Comparison of ENCODE assay signal across 14 cellular contexts in genomic region chr10:4281207-4281825, GRCh38.
DNase-seq lines count a peak whose midpoint lies in the region; ATAC-seq and TF ChIP-seq lines count a peak whose summit lies in the region.
"Had no signal": no experiment of that assay in that cellular context is flagged by ENCODE, and none has a peak within 500 bp of the region (broad histone marks: within the 10 kb centered on the region; RNA-seq: fewer than 3 reads in every experiment).

No MANE protein-coding gene starts in this region.

- H3K9me3 ChIP-seq in Panc1 (ENCODE audit: control insufficient read depth, insufficient read depth, low read depth, low read length) = peaks cover 3% of the 10 kb centered on the region; the same call in 1 of the 2 replicates
- H3K9me3 ChIP-seq in effector memory CD4-positive, alpha-beta T cell (ENCODE audit: control insufficient read depth, low read length) = no peaks in the 10 kb centered on the region
- H3K9me3 ChIP-seq: neutrophil had no signal

- no peaks in the 10 kb centered on the region for H3K27me3 ChIP-seq in Panc1 (ENCODE audit: control insufficient read depth, insufficient read depth, low read length)
- no peaks in the 10 kb centered on the region for H3K27me3 ChIP-seq in effector memory CD4-positive, alpha-beta T cell (replicated peaks; ENCODE audit: control insufficient read depth, insufficient read depth, low read length, poor library complexity, severe bottlenecking)
- H3K27me3 ChIP-seq: neutrophil had no signal

- H3K4me3 ChIP-seq in AG10803 (ENCODE audit: low read length) (no peak overlapping the region), Panc1 (ENCODE audit: low read depth in 2 of 2, low read length in 2 of 2) (no peak overlapping the region)
- no peak overlapping the region for H3K4me3 ChIP-seq in effector memory CD4-positive, alpha-beta T cell (ENCODE audit: insufficient read depth, low read depth, low read length, poor library complexity, severe bottlenecking)

- DNase-seq in AG10803 (ENCODE audit: low read depth) (peak; percentile 17), Panc1 (ENCODE audit: low read depth, low spot score) (no peak), epithelial cell of prostate (ENCODE audit: low read depth, low spot score) (no peak), myocyte (ENCODE audit: low read depth) (peak; percentile 18), ACHN (no peak), kidney glomerular epithelial cell (lab: John Stamatoyannopoulos, UW) (no peak), NCI-H1092 treated with DMSO at 0.1 percent for 48 hours (lab: John Stamatoyannopoulos, UW) (no peak)
- no peak for DNase-seq in effector memory CD4-positive, alpha-beta T cell
- DNase-seq: activated CD8-positive, alpha-beta memory T cell treated with anti-CD3 and anti-CD28 coated beads, Interleukin-2, amount 10 ng/mL, durations not matched to agents 7 days and 5 days; NCI-H69; SIG-M5; stimulated activated CD4-positive, alpha-beta T cell treated with anti-CD3 and anti-CD28 coated beads, Interleukin-12 subunit alpha, Interleukin-12 subunit beta, amount 100 ng/mL, for 4 hours had no signal

- H3K27ac ChIP-seq in Panc1 (ENCODE audit: low read length) = peak overlapping the region; percentile 83
- H3K27ac ChIP-seq in epithelial cell of prostate = peak overlapping the region; percentile 42
- H3K27ac ChIP-seq in effector memory CD4-positive, alpha-beta T cell (ENCODE audit: insufficient read depth, low read length, poor library complexity, severe bottlenecking) = no peak overlapping the region
- H3K27ac ChIP-seq: neutrophil had no signal

- no TSS peak for BruUV-seq in Panc1 (replicated peaks; lab: Mats Ljungman, UMichigan)

- H3K36me3 ChIP-seq in Panc1 (ENCODE audit: control insufficient read depth, insufficient read depth, low read length) = no peaks in the 10 kb centered on the region
- no peaks in the 10 kb centered on the region for H3K36me3 ChIP-seq in effector memory CD4-positive, alpha-beta T cell (ENCODE audit: control insufficient read depth, insufficient read depth, low read length)
- H3K36me3 ChIP-seq: neutrophil had no signal

- H3K4me1 ChIP-seq in Panc1 (ENCODE audit: control insufficient read depth, insufficient read depth, low read length) = peaks cover 9% of the 10 kb centered on the region
- H3K4me1 ChIP-seq in effector memory CD4-positive, alpha-beta T cell (ENCODE audit: control insufficient read depth, insufficient read depth, low read length, poor library complexity, severe bottlenecking) = no peaks in the 10 kb centered on the region

- TF ChIP-seq CTCF in AG10803 (conservative IDR thresholded peaks at IDR 0.05; ENCODE audit: low read length) (no peak), Panc1 (IDR thresholded peaks at IDR 0.05) (no peak)

- POLR2A ChIA-PET in Panc1 (lab: Charles Lee) = interaction anchor here (0.6 kb wide), 1 partner anchor 19 kb away, joined by 7 read pairs; no protein-coding TSS in a partner anchor

- in situ Hi-C loops in Panc1 (cut with HindIII; ENCODE audit: low pct_unique_long_range_greater_than_20kb, low sequenced_read_pairs) (no loop called here), ACHN (cut with HindIII; ENCODE audit: low pct_ligation_motif_present, low pct_unique_long_range_greater_than_20kb, low sequenced_read_pairs) (no loop called here)

- intact Hi-C loops in Panc1 (cut with micrococcal nuclease; ENCODE audit: unreplicated experiment) = no loop called here

- ATAC-seq in Panc1 = 0 out of 2 replicates have a peak, but pooled peaks have one; percentile 30
- ATAC-seq: activated CD8-positive, alpha-beta memory T cell treated with anti-CD3 and anti-CD28 coated beads, Interleukin-2, amount 10 ng/mL, durations not matched to agents 7 days and 5 days; activated naive CD4-positive, alpha-beta T cell treated with anti-CD3 and anti-CD28 coated beads, Interleukin-2, amount 50 U/mL, for 72 hours had no signal

- CTCF ChIA-PET in Panc1 (lab: Charles Lee) = no interaction called here

Comparison
In these comparisons a context has a peak if more than half of its experiments do, and no peak if none do; other contexts are left out.
1. DNase-seq: peak in AG10803 (single experiment) and myocyte (single experiment); none in Panc1 (single experiment), epithelial cell of prostate (single experiment), ACHN (single experiment), kidney glomerular epithelial cell (single experiment), effector memory CD4-positive, alpha-beta T cell (0 of 3) and NCI-H1092 treated with DMSO at 0.1 percent for 48 hours (single experiment).